8 cellular contexts compared by ENCODE assay signal in the genomic region with DNA sequence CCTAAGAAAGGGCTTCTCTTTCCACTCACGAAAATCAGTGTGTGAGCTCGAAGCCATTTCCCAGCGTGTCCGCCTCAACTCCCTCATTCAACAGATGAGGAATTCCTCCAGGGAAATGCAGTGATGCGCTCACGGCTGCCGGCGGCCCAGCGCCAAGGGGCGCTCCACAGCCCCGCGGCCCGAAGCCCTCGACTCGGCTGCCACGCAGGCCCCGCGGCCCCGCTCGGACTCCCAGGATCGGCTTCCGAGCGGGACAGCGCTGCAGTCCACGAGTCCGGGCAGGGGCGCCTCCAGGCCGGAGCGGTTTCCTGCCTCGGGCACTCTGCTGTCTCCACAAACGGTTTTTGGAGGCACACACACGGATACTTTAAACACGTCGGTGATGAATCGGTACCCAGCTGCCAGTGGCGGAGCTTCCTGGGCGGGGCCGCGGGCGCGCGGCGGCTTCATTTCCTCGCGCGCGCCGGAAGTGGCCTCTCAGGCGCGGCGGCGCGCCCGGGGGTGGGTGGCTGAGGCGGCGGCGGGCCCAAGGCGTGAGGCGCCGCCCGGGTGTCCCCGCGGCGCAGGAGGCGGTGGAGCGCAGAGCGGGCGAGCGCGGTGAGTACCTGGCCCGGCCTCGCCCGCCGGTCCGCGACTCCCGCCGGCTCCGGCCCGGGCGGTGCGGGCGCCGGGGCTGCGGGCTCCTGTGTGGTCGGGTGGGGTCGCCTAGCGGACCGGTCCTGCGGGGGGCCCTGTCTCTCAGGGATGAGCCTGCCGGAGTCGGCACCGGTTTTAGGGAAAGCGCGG. TPM values are rescaled to one million over a fixed set of nuclear protein-coding genes. Genes with fewer than 3 reads are reported as not detected.
DNase-seq lines count a peak whose midpoint lies in the region; ATAC-seq, FAIRE-seq and TF ChIP-seq lines count a peak whose summit lies in the region.

A gene with protein sequence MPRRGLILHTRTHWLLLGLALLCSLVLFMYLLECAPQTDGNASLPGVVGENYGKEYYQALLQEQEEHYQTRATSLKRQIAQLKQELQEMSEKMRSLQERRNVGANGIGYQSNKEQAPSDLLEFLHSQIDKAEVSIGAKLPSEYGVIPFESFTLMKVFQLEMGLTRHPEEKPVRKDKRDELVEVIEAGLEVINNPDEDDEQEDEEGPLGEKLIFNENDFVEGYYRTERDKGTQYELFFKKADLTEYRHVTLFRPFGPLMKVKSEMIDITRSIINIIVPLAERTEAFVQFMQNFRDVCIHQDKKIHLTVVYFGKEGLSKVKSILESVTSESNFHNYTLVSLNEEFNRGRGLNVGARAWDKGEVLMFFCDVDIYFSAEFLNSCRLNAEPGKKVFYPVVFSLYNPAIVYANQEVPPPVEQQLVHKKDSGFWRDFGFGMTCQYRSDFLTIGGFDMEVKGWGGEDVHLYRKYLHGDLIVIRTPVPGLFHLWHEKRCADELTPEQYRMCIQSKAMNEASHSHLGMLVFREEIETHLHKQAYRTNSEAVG (plus strand): TSS at position 475 of the 786 bp plus-strand sequence. CDS start 16,705 bp downstream, outside the sequence.

- FAIRE-seq in GM12892 (lab: Jason Lieb, UNC) (peak; percentile 82), urothelium cell line (lab: Jason Lieb, UNC) (peak; percentile 78)

- TF ChIP-seq POLR2A in GM12892 (IDR thresholded peaks at IDR 0.05; ENCODE audit: low read depth, low read length): peak; percentile 84

- no peaks in the 10 kb centered on the region for H3K27me3 ChIP-seq in right cardiac atrium (ENCODE audit: control insufficient read depth, insufficient read depth)

- peak within 1 kb of the TSS; percentile 94 for H3K27ac ChIP-seq in angular gyrus (ENCODE audit: low read depth, low read length)
- peak within 1 kb of the TSS; percentile 80 for H3K27ac ChIP-seq in right cardiac atrium (ENCODE audit: low read length)

- intact Hi-C loops in T-helper 2 cell treated with Interferon-gamma antibody and Interleukin-4, amounts not matched to agents 100 ng/mL and 5 ng/mL, for 36 hours (cut with micrococcal nuclease): loop anchor here (1.0 to 5.0 kb wide), 12 partner anchors 9 to 585 kb away; a partner anchor contains a TSS
- intact Hi-C loops in right cardiac atrium (cut with DNase I): loop anchor here in 1 of 4 donors (10.0 kb wide), 1 partner anchor 47 kb away; no protein-coding TSS in a partner anchor

- no peaks in the 10 kb centered on the region for H3K9me3 ChIP-seq in right cardiac atrium (ENCODE audit: control insufficient read depth, low read length)

- DNase-seq in GM12892 (ENCODE audit: insufficient read length) (peak; percentile 84), NCI-H1417 treated with DMSO at 0.1 percent for 48 hours (lab: John Stamatoyannopoulos, UW) (peak; percentile 1), right cardiac atrium (peak; percentile 87 to 95 (median 94)), pulmonary artery endothelial cell (ENCODE audit: low read depth, low spot score) (peak; percentile 48), urothelium cell line (ENCODE audit: low spot score) (peak; percentile 97)

- ATAC-seq in HG02763 (IDR thresholded peaks at IDR 0.05; ENCODE audit: unreplicated experiment) (peak; percentile 68), right cardiac atrium (peak; percentile 95 to 97)

- H3K4me3 ChIP-seq in right cardiac atrium (ENCODE audit: low read length): peak within 1 kb of the TSS; percentile 98

- under 1% methylated on average over 95 of the region's 95 CpGs for WGBS in right cardiac atrium

- H3K4me1 ChIP-seq in right cardiac atrium (ENCODE audit: control insufficient read depth, insufficient read depth, low read length): no peaks in the 10 kb centered on the region

RNA-seq across cellular contexts. Expression of the gene that starts here (rescaled TPM):
- polyA plus RNA-seq in GM12892 (2012; ENCODE audit: missing spikeins): 9.1 TPM
- total RNA-seq in T-helper 2 cell treated with Interferon-gamma antibody and Interleukin-4, amounts not matched to agents 100 ng/mL and 5 ng/mL, for 36 hours: 35.9 and 36.9 TPM in 2 replicates
- total RNA-seq in right cardiac atrium (10 to 100 TPM in 3 of 4 donors, 1 to 10 TPM in 1; 10.0 to 17.2 (median 10.9) TPM), pulmonary artery endothelial cell (12.7 and 17.3 TPM in 2 replicates)
- polyA plus RNA-seq in right cardiac atrium: 5.1 TPM

Comparison
In these comparisons a context has a peak if more than half of its experiments do, and no peak if none do; other contexts are left out.
1. Peak in every context shown above with its lines: DNase-seq, ATAC-seq, H3K4me3 ChIP-seq and H3K27ac ChIP-seq.
2. DNase-seq: peak in every context shown above with its lines; median percentile 97 in urothelium cell line; 94 in right cardiac atrium; 84 in GM12892; 48 in pulmonary artery endothelial cell; 1 in NCI-H1417 treated with DMSO at 0.1 percent for 48 hours.